32 cellular contexts compared by ENCODE assay signal in genomic region chr20:14404515-14404914, GRCh38.
"Had no signal": no experiment of that assay in that cellular context is flagged by ENCODE, and none has a peak within 500 bp of the region (broad histone marks: within the 10 kb centered on the region; RNA-seq: fewer than 3 reads in every experiment).

No MANE protein-coding gene starts in this region.

- H3K4me3 ChIP-seq: ascending aorta, cardiac muscle cell had no signal

- H3K27me3 ChIP-seq: ascending aorta, cardiac muscle cell had no signal

- H3K4me1 ChIP-seq: ascending aorta had no signal

- H3K36me3 ChIP-seq: ascending aorta, cardiac muscle cell, WERI-Rb-1 had no signal

- H3K27ac ChIP-seq: ascending aorta, cardiac muscle cell, WERI-Rb-1 had no signal

- ATAC-seq: activated CD4-positive, alpha-beta T cell treated with anti-CD3 and anti-CD28 coated beads for 36 hours; activated CD4-positive, CD25-positive, alpha-beta regulatory T cell treated with anti-CD3 and anti-CD28 coated beads, Interleukin-2, amount 50 U/mL, for 24 hours; activated CD8-positive, alpha-beta memory T cell treated with anti-CD3 and anti-CD28 coated beads, Interleukin-2, amount 10 ng/mL, durations not matched to agents 7 days and 5 days; activated CD8-positive, alpha-beta T cell treated with anti-CD3 and anti-CD28 coated beads, Interleukin-2, amount 10 ng/mL, durations not matched to agents 7 days and 5 days; activated naive CD8-positive, alpha-beta T cell treated with anti-CD3 and anti-CD28 coated beads, Interleukin-2, amount 50 U/mL, for 24 hours; WTC11 had no signal

- FAIRE-seq: bronchial epithelial cell had no signal

- H3K9me3 ChIP-seq: ascending aorta had no signal

- DNase-seq: activated CD4-positive, alpha-beta memory T cell treated with anti-CD3 and anti-CD28 coated beads, Interleukin-2, amount 10 ng/mL, durations not matched to agents 7 days and 5 days; activated CD4-positive, alpha-beta T cell treated with anti-CD3 and anti-CD28 coated beads for 1 hour; activated CD4-positive, alpha-beta T cell treated with anti-CD3 and anti-CD28 coated beads for 36 hours; activated CD4-positive, alpha-beta T cell treated with anti-CD3 and anti-CD28 coated beads for 48 hours; activated CD4-positive, alpha-beta T cell treated with anti-CD3 and anti-CD28 coated beads, Interleukin-2, amount 10 ng/mL, durations not matched to agents 7 days and 5 days; activated CD4-positive, alpha-beta T cell treated with anti-CD3 and anti-CD28 coated beads, Interleukin-2, amount 50 U/mL, for 48 hours; activated CD4-positive, CD25-positive, alpha-beta regulatory T cell; activated CD8-positive, alpha-beta memory T cell treated with anti-CD3 and anti-CD28 coated beads for 24 hours; activated CD8-positive, alpha-beta memory T cell treated with anti-CD3 and anti-CD28 coated beads, Interleukin-2, amount 10 ng/mL, durations not matched to agents 7 days and 5 days; activated CD8-positive, alpha-beta memory T cell treated with anti-CD3 and anti-CD28 coated beads, Interleukin-2, amount 50 U/mL, for 48 hours; activated CD8-positive, alpha-beta T cell treated with anti-CD3 and anti-CD28 coated beads, Interleukin-2, amount 10 ng/mL, durations not matched to agents 7 days and 5 days; activated effector memory CD4-positive, alpha-beta T cell treated with Interleukin-2 at 50 U/mL for 16 hours; activated gamma-delta T cell; activated naive CD4-positive, alpha-beta T cell treated with anti-CD3 and anti-CD28 coated beads, Interleukin-2, amount 10 ng/mL, durations not matched to agents 7 days and 5 days; activated naive CD4-positive, alpha-beta T cell treated with Interleukin-2 at 50 U/mL for 16 hours; activated naive CD8-positive, alpha-beta T cell treated with anti-CD3 and anti-CD28 coated beads, Interleukin-2, amount 10 ng/mL, durations not matched to agents 7 days and 5 days; activated naive CD8-positive, alpha-beta T cell treated with anti-CD3 and anti-CD28 coated beads, Interleukin-2, amount 50 U/mL, for 24 hours; activated T-cell treated with anti-CD3 and anti-CD28 coated beads, Interleukin-2, amount 50 U/mL, for 24 hours; activated T-cell treated with anti-CD3 and anti-CD28 coated beads, Interleukin-2, amount 50 U/mL, for 48 hours; amygdala; anterior cingulate cortex; caudate nucleus; cerebellar nuclear complex; T-helper 1 cell; T-helper 2 cell; T-helper 9 cell; WERI-Rb-1 had no signal
